Comparison of ENCODE assay signal across 23 cellular contexts in genomic region chr7:119685906-119686305, GRCh38.
"Had no signal": no experiment of that assay in that cellular context is flagged by ENCODE, and none has a peak within 500 bp of the region (broad histone marks: within the 10 kb centered on the region; RNA-seq: fewer than 3 reads in every experiment).

No MANE protein-coding gene starts in this region.

- H3K27me3 ChIP-seq: neural progenitor cell, pancreas, right atrium auricular region, right lobe of liver, tibial nerve, uterus had no signal

- ATAC-seq: left colon; natural killer cell; pancreas; right lobe of liver; stimulated activated memory B cell treated with anti-CD40 and anti-IgM and Interleukin-4, amounts not matched to agents 10 μg/mL and 1 μg/mL and 100 μg/mL, for 72 hours; stimulated activated naive CD8-positive, alpha-beta T cell treated with anti-CD3 and anti-CD28 coated beads, Interleukin-15, amount 100 ng/mL, for 72 hours had no signal

- H3K36me3 ChIP-seq: left ventricle myocardium inferior, neural progenitor cell, pancreas, right atrium auricular region, right lobe of liver, tibial nerve, uterus had no signal

- H3K27ac ChIP-seq: left ventricle myocardium inferior, neural progenitor cell, pancreas, right atrium auricular region, right lobe of liver, tibial nerve, uterus had no signal

- H2AFZ ChIP-seq: neural progenitor cell had no signal

- DNase-seq: hippocampal formation; kidney; left colon; left ventricle myocardium inferior; mesendoderm; naive B cell; natural killer cell; nephron progenitor cell; pancreas; right lobe of liver; stimulated activated CD4-positive, alpha-beta T cell treated with anti-CD3 and anti-CD28 coated beads, Interleukin-1b, Interleukin-23, amount 100 ng/mL, for 48 hours; stimulated activated CD4-positive, alpha-beta T cell treated with anti-CD3 and anti-CD28 coated beads, Interleukin-2, amount 100 ng/mL, for 48 hours; stimulated activated CD4-positive, alpha-beta T cell treated with anti-CD3 and anti-CD28 coated beads, Interleukin-4, amount 100 ng/mL, for 4 hours; stimulated activated CD8-positive, alpha-beta memory T cell treated with anti-CD3 and anti-CD28 coated beads, Interleukin-4, amount 100 ng/mL, for 48 hours; stimulated activated naive CD4-positive, alpha-beta T cell treated with Interleukin-2 at 50 U/mL for 16 hours; stimulated activated naive CD8-positive, alpha-beta T cell treated with anti-CD3 and anti-CD28 coated beads, Interleukin-15, amount 100 ng/mL, for 72 hours; uterus had no signal

- H3K4me1 ChIP-seq: left ventricle myocardium inferior, neural progenitor cell, right atrium auricular region, right lobe of liver, tibial nerve, uterus had no signal

- H3K9ac ChIP-seq: neural progenitor cell had no signal

- H3K9me3 ChIP-seq: left ventricle myocardium inferior, pancreas, right atrium auricular region, right lobe of liver, tibial nerve, uterus had no signal

- H3K4me3 ChIP-seq: left ventricle myocardium inferior, lung, neural progenitor cell, pancreas, right atrium auricular region, right lobe of liver, smooth muscle cell, tibial nerve, uterus had no signal

- H3K4me2 ChIP-seq: neural progenitor cell, smooth muscle cell had no signal
